ENCODE assay signal across 17 cellular contexts in genomic region chr11:36605221-36606216, GRCh38.
A peak's percentile ranks its signal among the peaks of the same experiment; 100 is the strongest.
DNase-seq lines count a peak whose midpoint lies in the region; ATAC-seq and TF ChIP-seq lines count a peak whose summit lies in the region.
"Had no signal": no experiment of that assay in that cellular context is flagged by ENCODE, and none has a peak within 500 bp of the region (broad histone marks: within the 10 kb centered on the region; RNA-seq: fewer than 3 reads in every experiment).

No MANE protein-coding gene starts in this region.

- no peak for DNase-seq in HEK293T (ENCODE audit: extremely low spot score)
- DNase-seq in GM19238 (ENCODE audit: insufficient read length, low spot score), result no peak
- DNase-seq in NCI-H82 treated with DMSO at 0.1 percent for 48 hours (lab: John Stamatoyannopoulos, UW; ENCODE audit: unreplicated experiment), result no peak
- DNase-seq: activated CD4-positive, alpha-beta T cell treated with anti-CD3 and anti-CD28 coated beads for 4 hours; Caco-2; dorsolateral prefrontal cortex; GDM1; NCI-H2171; NK-92 treated with Interleukin-12 subunit alpha and Interleukin-12 subunit beta, amount 100 ng/mL, for 24 hours; right lobe of liver; SHP77 had no signal

- ATAC-seq in GM18502 (IDR thresholded peaks at IDR 0.05; ENCODE audit: poor library complexity, unreplicated experiment) (peak; percentile 82), GM19455 (IDR thresholded peaks at IDR 0.05; ENCODE audit: unreplicated experiment) (peak; percentile 73), HG03025 (IDR thresholded peaks at IDR 0.05; ENCODE audit: low FRiP score, unreplicated experiment) (peak; percentile 65), GM21737 (IDR thresholded peaks at IDR 0.05; ENCODE audit: unreplicated experiment) (no peak)
- ATAC-seq: right lobe of liver had no signal

- H3K27ac ChIP-seq in KOPT-K1 (ENCODE audit: low read depth, low read length, poor library complexity, severe bottlenecking), result peak overlapping the region; percentile 31
- H3K27ac ChIP-seq: dorsolateral prefrontal cortex, esophagus muscularis mucosa, right lobe of liver had no signal

- CTCF ChIA-PET in HEK293T (lab: Yijun Ruan, JAX), result interaction anchor here (1.5 kb wide), 1 partner anchor 40 kb away, joined by 3 read pairs; no protein-coding TSS in a partner anchor

- H3K36me3 ChIP-seq in KOPT-K1 (ENCODE audit: insufficient read depth, low read length), result no peaks in the 10 kb centered on the region
- H3K36me3 ChIP-seq: right lobe of liver had no signal

- POLR2A ChIA-PET in HEK293T (lab: Yijun Ruan, JAX), result no interaction called here

- H3K9me3 ChIP-seq in KOPT-K1 (ENCODE audit: insufficient read depth, low read length, poor library complexity, severe bottlenecking), result no peaks in the 10 kb centered on the region
- H3K9me3 ChIP-seq: Caco-2, esophagus muscularis mucosa, right lobe of liver had no signal

TF ChIP-seq in HEK293T, 16 proteins besides CTCF, POLR2A, EP300 and RAD21:
- TF ChIP-seq L3MBTL2 (conservative IDR thresholded peaks at IDR 0.05) (no peak), SP1 (IDR thresholded peaks at IDR 0.05) (no peak)
